Comparison of ENCODE assay signal across 8 cellular contexts in the genomic region with DNA sequence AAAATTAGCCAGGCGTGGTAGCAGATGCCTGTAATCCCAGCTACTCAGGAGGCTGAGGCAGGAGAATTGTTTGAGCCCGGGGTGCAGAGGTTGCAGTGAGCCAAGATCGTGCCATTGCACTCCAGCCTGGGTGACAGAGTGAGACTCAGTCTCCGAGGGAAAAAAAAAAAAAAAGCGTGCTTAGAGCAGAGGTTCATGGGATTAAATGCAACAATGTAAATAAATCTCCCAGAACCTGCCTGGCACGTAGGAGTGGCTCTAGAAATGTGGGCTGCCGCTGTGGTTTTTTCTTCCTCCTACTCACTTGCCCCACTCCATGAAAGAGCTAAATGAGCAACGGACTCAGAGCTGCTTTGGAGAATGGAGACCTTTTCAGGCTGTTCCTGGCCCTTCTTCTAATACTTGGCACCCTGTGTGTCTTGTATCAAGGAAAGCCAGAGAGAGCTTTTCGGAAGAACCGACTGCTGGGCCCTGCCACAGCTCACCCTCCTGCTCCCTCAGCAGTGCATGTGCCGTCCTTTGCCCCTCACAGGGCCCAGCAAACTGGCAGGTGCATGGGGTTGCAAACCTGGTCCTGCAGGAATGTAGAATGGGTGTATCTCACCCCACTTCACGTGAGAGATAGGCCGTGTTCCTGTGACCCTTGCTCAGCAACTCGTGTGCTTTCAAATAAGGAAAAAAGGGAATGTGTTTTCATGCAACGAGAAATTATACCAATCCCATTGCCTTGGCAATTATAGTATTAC. TPM values are rescaled to one million over a fixed set of nuclear protein-coding genes. Genes with fewer than 3 reads are reported as not detected.
DNase-seq lines count a peak whose midpoint lies in the region; ATAC-seq, FAIRE-seq and TF ChIP-seq lines count a peak whose summit lies in the region.

No MANE protein-coding gene starts in this region.

- no peak for ATAC-seq in GM12878

- H3K79me1 ChIP-seq in H9 (ENCODE audit: insufficient read depth, low read depth, low read length, poor library complexity, severe bottlenecking): peaks cover 6% of the 10 kb centered on the region
- peaks cover 53% of the 10 kb centered on the region for H3K79me1 ChIP-seq in mesenchymal stem cell (replicated peaks; ENCODE audit: low read length, poor library complexity, severe bottlenecking)

- no peak overlapping the region for H3K56ac ChIP-seq in H9 (ENCODE audit: insufficient read length, low read depth, low read length)

- H3K27me3 ChIP-seq in H9 (ENCODE audit: insufficient read depth, low read length) (no peaks in the 10 kb centered on the region), GM12878 (replicated peaks in 1 of 2; ENCODE audit: control insufficient read depth in 2 of 2, insufficient read depth in 2 of 2, low read length in 1 of 2) (no peaks in the 10 kb centered on the region), mesenchymal stem cell (ENCODE audit: control insufficient read depth in 1 of 2, insufficient read depth in 1 of 2, low read length in 2 of 2) (no peaks in the 10 kb centered on the region)

- no peak for TF ChIP-seq RAD21 in GM12878 (IDR thresholded peaks at IDR 0.05; ENCODE audit: insufficient read depth, low read depth, low read length)

- peaks cover 5% of the 10 kb centered on the region; the same call in 1 of the 2 replicates for H3K79me2 ChIP-seq in H9 (ENCODE audit: insufficient read depth, low read length)
- no peaks in the 10 kb centered on the region; the same call in none of the 2 replicates for H3K79me2 ChIP-seq in GM12878 (ENCODE audit: control insufficient read depth, insufficient read depth, low read length)

- intact Hi-C loops in GM12878 (cut with micrococcal nuclease; ENCODE audit: unreplicated experiment): no loop called here

- H2BK5ac ChIP-seq in H9 (ENCODE audit: insufficient read length, low read length) (no peak overlapping the region), mesenchymal stem cell (ENCODE audit: low read depth, low read length, poor library complexity, severe bottlenecking) (no peak overlapping the region)

- no peak for DNase-seq in H9
- peak; percentile 84 for DNase-seq in NOMO-1 treated with dmso at 0.1 percent for 144 hours (lab: John Stamatoyannopoulos, UW; ENCODE audit: unreplicated experiment)
- no peak for DNase-seq in GM12878 (ENCODE audit: low read depth, low spot score)
- DNase-seq in renal cortical epithelial cell (ENCODE audit: low read depth): peak; percentile 55
- DNase-seq in mesenchymal stem cell: no peak
- no peak for DNase-seq in cerebellar nuclear complex (lab: John Stamatoyannopoulos, UW)
- DNase-seq in NCI-H128 (lab: John Stamatoyannopoulos, UW; ENCODE audit: unreplicated experiment): no peak
- no peak for DNase-seq in NCI-H1694 treated with DMSO at 0.1 percent for 48 hours (lab: John Stamatoyannopoulos, UW)

- WGBS in H9 (ENCODE audit: extremely low coverage, insufficient read length, low lambda C conversion rate): no CpG with 5 or more reads among the region's 15 CpGs
- 61% methylated on average over 12 of the region's 15 CpGs for WGBS in GM12878 (ENCODE audit: insufficient coverage, insufficient replicate concordance, low lambda C conversion rate, missing lambda C conversion rate)
- WGBS in mesenchymal stem cell: 89% methylated on average over 14 of the region's 15 CpGs

- BruUV-seq in GM12878 (replicated peaks; lab: Mats Ljungman, UMichigan): no TSS peak

- no peak overlapping the region for H2BK120ac ChIP-seq in H9 (ENCODE audit: low read depth, low read length, poor library complexity, severe bottlenecking)
- no peak overlapping the region for H2BK120ac ChIP-seq in mesenchymal stem cell (ENCODE audit: low read depth, low read length)

- no peak overlapping the region for H2BK20ac ChIP-seq in H9 (ENCODE audit: low read depth, low read length, poor library complexity, severe bottlenecking)

- SMC1A ChIA-PET in GM12878 (lab: Charles Lee; ENCODE audit: uncharacterized antibody, unreplicated experiment): no interaction called here

- peaks cover 32 to 42% of the 10 kb centered on the region in 2 experiments for H3K4me1 Mint-ChIP-seq in H9

- H3K9me3 ChIP-seq in H9 (ENCODE audit: control insufficient read depth, low read depth, low read length) (no peaks in the 10 kb centered on the region), GM12878 (replicated peaks; ENCODE audit: control insufficient read depth, insufficient read depth, low read length) (no peaks in the 10 kb centered on the region), mesenchymal stem cell (ENCODE audit: control insufficient read depth, low read length) (no peaks in the 10 kb centered on the region)

- H2BK15ac ChIP-seq in H9 (ENCODE audit: low read depth, low read length) (no peak overlapping the region), mesenchymal stem cell (ENCODE audit: low read depth, poor library complexity, severe bottlenecking) (no peak overlapping the region)

- H4K91ac ChIP-seq in H9 (ENCODE audit: insufficient read length, low read depth, low read length) (no peak overlapping the region), mesenchymal stem cell (ENCODE audit: low read length) (no peak overlapping the region)

- H3K18ac ChIP-seq in H9 (ENCODE audit: insufficient read length, low read depth, low read length) (no peak overlapping the region), mesenchymal stem cell (ENCODE audit: low read depth in 1 of 2, low read length in 2 of 2) (no peak overlapping the region)

- no peak for FAIRE-seq in GM12878 (lab: Jason Lieb, UNC)

- no peak overlapping the region for H2BK12ac ChIP-seq in H9 (ENCODE audit: insufficient read length, low read depth, low read length)
- H2BK12ac ChIP-seq in mesenchymal stem cell (ENCODE audit: low read length in 2 of 2): no peak overlapping the region

- no peak for TF ChIP-seq EP300 in GM12878 (IDR thresholded peaks at IDR 0.05; ENCODE audit: borderline replicate concordance in 1 of 2, control insufficient read depth in 1 of 2, low read depth in 2 of 2, low read length in 2 of 2)

- peaks cover 0 to 3% (median 0%) of the 10 kb centered on the region in 3 experiments; a peak in 3 of 7 replicates for H3K36me3 Mint-ChIP-seq in H9 (ENCODE audit: insufficient read depth in 1 of 3, low read depth in 3 of 3)

- H3K27ac Mint-ChIP-seq in H9: peak overlapping the region in 2 of 3 experiments; percentile 12 to 71; a peak in 1 of 7 replicates

- H3K4me2 ChIP-seq in H9 (ENCODE audit: insufficient read depth, insufficient read length, low read length) (no peak overlapping the region), GM12878 (ENCODE audit: control insufficient read depth, insufficient read depth) (peak overlapping the region; percentile 36), mesenchymal stem cell (ENCODE audit: low read length, poor library complexity, severe bottlenecking) (no peak overlapping the region)

- CTCF ChIA-PET in GM12878 (lab: Yijun Ruan, JAX): interaction anchor here (0.6 to 1.4 kb wide), 4 partner anchors 10 to 61 kb away, joined by 3 read pairs; no protein-coding TSS in a partner anchor

- TF ChIP-seq POLR2A in GM12878 (IDR thresholded peaks at IDR 0.05; ENCODE audit: low read depth, low read length): no peak

- H3K14ac ChIP-seq in H9 (ENCODE audit: insufficient read depth, low read length) (no peak overlapping the region), mesenchymal stem cell (ENCODE audit: low read length in 2 of 2) (no peak overlapping the region)

- H4K8ac ChIP-seq in H9 (replicated peaks; ENCODE audit: insufficient read length, low read depth, low read length) (no peak overlapping the region), mesenchymal stem cell (ENCODE audit: low read length) (no peak overlapping the region)

- POLR2A ChIA-PET in GM12878 (lab: Charles Lee): interaction anchor here (0.7 kb wide), 1 partner anchor 318 kb away, joined by 3 read pairs; no protein-coding TSS in a partner anchor

- TF ChIP-seq CTCF in H9 (conservative IDR thresholded peaks at IDR 0.05): no peak
- TF ChIP-seq CTCF in GM12878 (IDR thresholded peaks at IDR 0.05 in 2 of 3, conservative IDR thresholded peaks at IDR 0.05 in 1 of 3; ENCODE audit: control insufficient read depth in 2 of 3, extremely low read depth in 1 of 3, insufficient read depth in 1 of 3, low read depth in 3 of 3, low read length in 3 of 3): no peak

- H3K4me3 ChIP-seq in GM12878 (no peak overlapping the region), mesenchymal stem cell (ENCODE audit: insufficient read depth in 1 of 2, low read depth in 1 of 2, low read length in 2 of 2) (no peak overlapping the region)

- no peaks in the 10 kb centered on the region for H3K9me3 Mint-ChIP-seq in H9

- no peak overlapping the region for H3K4ac ChIP-seq in H9 (ENCODE audit: low read depth, low read length)
- H3K4ac ChIP-seq in mesenchymal stem cell (ENCODE audit: low read depth in 1 of 2, low read length in 2 of 2): no peak overlapping the region

- H3K23me2 ChIP-seq in H9 (ENCODE audit: insufficient read length, low read depth, low read length, poor library complexity, severe bottlenecking): no peaks in the 10 kb centered on the region

- H3K9ac ChIP-seq in H9 (ENCODE audit: extremely low read depth, insufficient read length, low read length) (no peak overlapping the region), GM12878 (ENCODE audit: control insufficient read depth, insufficient read depth, low read length) (no peak overlapping the region; the same call in 1 of the 2 replicates), mesenchymal stem cell (ENCODE audit: low read length) (no peak overlapping the region)

- no peak overlapping the region for H3K4me3 Mint-ChIP-seq in H9

- no peaks in the 10 kb centered on the region; the same call in 1 of the 2 replicates for H3K27me3 Mint-ChIP-seq in H9 (ENCODE audit: low read depth)

- H2AK5ac ChIP-seq in H9 (ENCODE audit: insufficient read length, low read length) (no peak overlapping the region), mesenchymal stem cell (ENCODE audit: low read length, severe bottlenecking) (no peak overlapping the region)

- no peaks in the 10 kb centered on the region for H4K20me1 ChIP-seq in H9 (ENCODE audit: control insufficient read depth, insufficient read depth, insufficient read length)
- no peaks in the 10 kb centered on the region for H4K20me1 ChIP-seq in GM12878 (ENCODE audit: control insufficient read depth, insufficient read depth)

- in situ Hi-C loops in GM12878 (cut with MboI): no loop called here

- H3K23ac ChIP-seq in H9 (ENCODE audit: insufficient read length, low read depth, low read length) (no peak overlapping the region), mesenchymal stem cell (ENCODE audit: low read length in 2 of 2) (no peak overlapping the region)

- no peak overlapping the region for H4K5ac ChIP-seq in H9 (ENCODE audit: insufficient read length, low read depth, low read length)

- H3K27ac ChIP-seq in H9 (ENCODE audit: insufficient read length, low read depth, low read length) (no peak overlapping the region), GM12878 (ENCODE audit: control insufficient read depth, insufficient read depth) (no peak overlapping the region), mesenchymal stem cell (ENCODE audit: low read length, poor library complexity, severe bottlenecking) (no peak overlapping the region)

- RAD21 ChIA-PET in GM12878 (lab: Charles Lee; ENCODE audit: unreplicated experiment): interaction anchor here (1.1 to 1.2 kb wide), 2 partner anchors 34 to 46 kb away, joined by 3 read pairs; no protein-coding TSS in a partner anchor

- no peaks in the 10 kb centered on the region; the same call in 1 of the 2 replicates for H3K4me1 ChIP-seq in H9 (ENCODE audit: insufficient read depth, low read length)
- peaks cover 14% of the 10 kb centered on the region for H3K4me1 ChIP-seq in GM12878 (ENCODE audit: control insufficient read depth, insufficient read depth, low read length)
- H3K4me1 ChIP-seq in mesenchymal stem cell (ENCODE audit: control insufficient read depth, insufficient read depth, low read depth, low read length): peaks cover 8% of the 10 kb centered on the region

- H3K36me3 ChIP-seq in GM12878 (ENCODE audit: control insufficient read depth in 2 of 2, insufficient read depth in 2 of 2, low read length in 1 of 2): no peaks in the 10 kb centered on the region
- no peaks in the 10 kb centered on the region for H3K36me3 ChIP-seq in mesenchymal stem cell (ENCODE audit: control insufficient read depth in 1 of 2, insufficient read depth in 2 of 2, low read depth in 1 of 2, low read length in 2 of 2)

- H2AFZ ChIP-seq in H9 (ENCODE audit: low read length) (no peak overlapping the region), GM12878 (ENCODE audit: control insufficient read depth, low read depth, low read length) (peak overlapping the region; percentile 49; the same call in 1 of the 2 replicates), mesenchymal stem cell (ENCODE audit: low read depth, low read length) (no peak overlapping the region)

- no peak overlapping the region for H3T11ph ChIP-seq in H9 (ENCODE audit: low read length)

RNA-seq across cellular contexts. Expression of gene LDHD, which starts 52.0 kb away (rescaled TPM):
- total RNA-seq in H9 (2021): 14.5 and 14.7 TPM in 2 replicates
- total RNA-seq in GM12878 (2013; cell fraction: nucleolus; rRNA removed): not detected in 2 replicates
- total RNA-seq in GM12878 (2014; rRNA removed): not detected in 2 replicates
- total RNA-seq in GM12878 (2014; rRNA removed; fragmentation: Illumina TruSeq; extraction: Trizol): not detected in 2 replicates
- 0.10 TPM in 1 of 2 replicates, not detected in the other for total RNA-seq in GM12878 (2021)
- not detected for polyA plus RNA-seq in GM12878 (2011; ENCODE audit: low read depth)
- not detected in 2 replicates for polyA plus RNA-seq in GM12878 (2011; rRNA removed)
- not detected in 2 replicates for polyA plus RNA-seq in GM12878 (2011; cell fraction: cytosol; rRNA removed)
- polyA plus RNA-seq in GM12878 (2011; cell fraction: nucleus; rRNA removed): not detected in 2 replicates
- polyA plus RNA-seq in GM12878 (2012): not detected in 2 replicates
- not detected in 2 replicates for polyA plus RNA-seq in GM12878 (2014; fragmentation: Illumina TruSeq; extraction: Trizol)
- not detected for polyA plus RNA-seq in GM12878 (2014; fragmentation: Nextera tagmentation; extraction: Ambion mirVana)
- 0.04 and 0.12 TPM in 2 replicates for polyA plus RNA-seq in GM12878 (2014; rRNA removed)
- not detected for polyA plus RNA-seq in GM12878 (2016; fragmentation: Nextera tagmentation; extraction: Ambion mirVana)
- polyA minus RNA-seq in GM12878 (2011; rRNA and poly(A)+ RNA removed): not detected in 2 replicates
- not detected in 2 replicates for polyA minus RNA-seq in GM12878 (2011; cell fraction: cytosol; rRNA and poly(A)+ RNA removed)
- polyA minus RNA-seq in GM12878 (2011; cell fraction: nucleus; rRNA and poly(A)+ RNA removed): not detected in 2 replicates
- total RNA-seq in renal cortical epithelial cell: 1.9 and 4.2 TPM in 2 replicates
- 0.32 TPM for polyA plus RNA-seq in mesenchymal stem cell (2013, experiment 1 of 2)
- polyA plus RNA-seq in mesenchymal stem cell (2013, experiment 2 of 2): 0.21 TPM

Comparison
In these comparisons a context has a peak if more than half of its experiments do, and no peak if none do; other contexts are left out.
1. DNase-seq: peak in NOMO-1 treated with dmso at 0.1 percent for 144 hours (single experiment) and renal cortical epithelial cell (single experiment); none in H9 (single experiment), GM12878 (single experiment), mesenchymal stem cell (single experiment), cerebellar nuclear complex (0 of 2), NCI-H128 (single experiment) and NCI-H1694 treated with DMSO at 0.1 percent for 48 hours (single experiment).